16 cellular contexts compared by ENCODE assay signal in genomic region chr12:53443955-53444354, GRCh38. TPM values are rescaled to one million over a fixed set of nuclear protein-coding genes. Genes with fewer than 3 reads are reported as not detected.
DNase-seq lines count a peak whose midpoint lies in the region; ATAC-seq and TF ChIP-seq lines count a peak whose summit lies in the region.
"Had no signal": no experiment of that assay in that cellular context is flagged by ENCODE, and none has a peak within 500 bp of the region (broad histone marks: within the 10 kb centered on the region; RNA-seq: fewer than 3 reads in every experiment).

No MANE protein-coding gene starts in this region.

- H3K27me3 ChIP-seq in SK-N-SH (ENCODE audit: insufficient read depth) (no peaks in the 10 kb centered on the region), Loucy (ENCODE audit: insufficient read depth, low read length, poor library complexity, severe bottlenecking) (no peaks in the 10 kb centered on the region)
- H3K27me3 ChIP-seq: MG63, ovary had no signal

- H3K4me2 ChIP-seq in SK-N-SH (0 out of 2 replicates have a peak overlapping the region, but pooled peaks have one; percentile 8), Loucy (ENCODE audit: low read depth, low read length, poor library complexity, severe bottlenecking) (peak overlapping the region; percentile 69)

- no peak for TF ChIP-seq RAD21 in SK-N-SH (IDR thresholded peaks at IDR 0.05; ENCODE audit: low read length)

- no peak overlapping the region for H3K9ac ChIP-seq in SK-N-SH
- peak overlapping the region; percentile 90 for H3K9ac ChIP-seq in Loucy (ENCODE audit: low read depth, low read length, poor library complexity, severe bottlenecking)

- H3K4me1 Mint-ChIP-seq in brain (peaks cover 35% of the 10 kb centered on the region), nephron progenitor cell (peaks cover 27% of the 10 kb centered on the region)

- TF ChIP-seq CTCF in SK-N-SH (IDR thresholded peaks at IDR 0.05) = no peak
- no peak for TF ChIP-seq CTCF in Loucy (conservative IDR thresholded peaks at IDR 0.05; ENCODE audit: low read length)
- TF ChIP-seq CTCF in brain (conservative IDR thresholded peaks at IDR 0.05) = no peak
- no peak for TF ChIP-seq CTCF in nephron progenitor cell (IDR thresholded peaks at IDR 0.05)

- POLR2A ChIA-PET in SK-N-SH (lab: Yijun Ruan, JAX) = no interaction called here

- H3K27ac Mint-ChIP-seq in brain (peak overlapping the region in 3 of 5 experiments; percentile 50 to 74 (median 56)), nephron progenitor cell (no peak overlapping the region)

- no peak for DNase-seq in SK-N-SH
- DNase-seq in nephron progenitor cell = no peak
- no peak for DNase-seq in midbrain (lab: John Stamatoyannopoulos, UW)
- DNase-seq in NCI-H526 (lab: John Stamatoyannopoulos, UW) = no peak
- DNase-seq in NCI-H146 treated with DMSO at 0.1 percent for 48 hours (lab: John Stamatoyannopoulos, UW; ENCODE audit: unreplicated experiment) = no peak
- DNase-seq: 8988T, activated gamma-delta T cell, dermis blood vessel endothelial cell, DMS53, left cardiac atrium, MG63, ovary had no signal

- no peak overlapping the region for H3K4me3 ChIP-seq in SK-N-SH (ENCODE audit: low read depth in 2 of 2, low read length in 1 of 2)
- peak overlapping the region; percentile 46 for H3K4me3 ChIP-seq in Loucy (ENCODE audit: low read length, poor library complexity, severe bottlenecking)
- H3K4me3 ChIP-seq: MG63, ovary had no signal

- no peaks in the 10 kb centered on the region for H3K27me3 Mint-ChIP-seq in brain
- no peaks in the 10 kb centered on the region for H3K27me3 Mint-ChIP-seq in nephron progenitor cell (ENCODE audit: low read depth, poor library complexity)

- H3K79me2 ChIP-seq in SK-N-SH (ENCODE audit: insufficient read depth) (peaks cover 34% of the 10 kb centered on the region), Loucy (ENCODE audit: insufficient read depth, low read length) (peaks cover 42% of the 10 kb centered on the region)

- no peak overlapping the region for H3K27ac ChIP-seq in SK-N-SH (ENCODE audit: low read depth in 2 of 2, low read length in 1 of 2)
- H3K27ac ChIP-seq: ovary had no signal

- H3K36me3 Mint-ChIP-seq in brain = peaks cover 18% of the 10 kb centered on the region
- H3K36me3 Mint-ChIP-seq in nephron progenitor cell (ENCODE audit: low read depth) = peaks cover 46% of the 10 kb centered on the region

- peaks cover 11 to 20% of the 10 kb centered on the region in 2 experiments for H3K36me3 ChIP-seq in SK-N-SH (replicated peaks in 1 of 2; ENCODE audit: control insufficient read depth in 1 of 2, insufficient read depth in 2 of 2, low read length in 1 of 2)
- no peaks in the 10 kb centered on the region; the same call in 1 of the 2 replicates for H3K36me3 ChIP-seq in Loucy (ENCODE audit: insufficient read depth, low read length)
- H3K36me3 ChIP-seq: ovary had no signal

- no peak for TF ChIP-seq EP300 in SK-N-SH (IDR thresholded peaks at IDR 0.05; ENCODE audit: borderline replicate concordance in 1 of 2, low read depth in 1 of 2, low read length in 1 of 2)

- H4K20me1 ChIP-seq in SK-N-SH (ENCODE audit: insufficient read depth) = no peaks in the 10 kb centered on the region
- peaks cover 35% of the 10 kb centered on the region for H4K20me1 ChIP-seq in Loucy (ENCODE audit: insufficient read depth, low read length, poor library complexity, severe bottlenecking)

- 91% methylated on average over 4 of the region's 4 CpGs for WGBS in SK-N-SH (ENCODE audit: low lambda C conversion rate)

- no peaks in the 10 kb centered on the region for H3K9me3 ChIP-seq in SK-N-SH
- H3K9me3 ChIP-seq in Loucy (ENCODE audit: insufficient read depth, low read depth, low read length) = no peaks in the 10 kb centered on the region
- H3K9me3 ChIP-seq: MG63, ovary had no signal

- peaks cover 11% of the 10 kb centered on the region for H3F3A ChIP-seq in SK-N-SH (replicated peaks; ENCODE audit: insufficient read depth)
- peaks cover 5% of the 10 kb centered on the region; the same call in 1 of the 2 replicates for H3F3A ChIP-seq in Loucy (ENCODE audit: low read depth)

- CTCF ChIA-PET in SK-N-SH (lab: Yijun Ruan, JAX) = interaction anchor here (1.6 kb wide), 1 partner anchor 92 kb away, joined by 3 read pairs; no protein-coding TSS in a partner anchor

- H3K4me1 ChIP-seq in SK-N-SH (ENCODE audit: control insufficient read depth in 1 of 2, insufficient read depth in 2 of 2, low read depth in 1 of 2, low read length in 1 of 2) (peaks cover 0 to 7% of the 10 kb centered on the region in 2 experiments; a peak in 1 of 4 replicates), Loucy (ENCODE audit: insufficient read depth, low read length, poor library complexity, severe bottlenecking) (peaks cover 37% of the 10 kb centered on the region)

- H2AFZ ChIP-seq in SK-N-SH (ENCODE audit: low read depth) (no peak overlapping the region), Loucy (ENCODE audit: low read length) (no peak overlapping the region)

- H3K4me3 Mint-ChIP-seq in brain (peak overlapping the region in 4 of 5 experiments; percentile 52 to 87 (median 62)), nephron progenitor cell (peak overlapping the region; percentile 54)

- H3K9me2 ChIP-seq in SK-N-SH (no peaks in the 10 kb centered on the region), Loucy (replicated peaks; ENCODE audit: low read depth, low read length) (no peaks in the 10 kb centered on the region)

- ATAC-seq in SK-N-SH treated with all-trans-retinoic acid at 6 μM for 48 hours = no peak
- ATAC-seq: left cardiac atrium, Panc1 had no signal

- no peaks in the 10 kb centered on the region for H3K9me3 Mint-ChIP-seq in brain
- no peaks in the 10 kb centered on the region for H3K9me3 Mint-ChIP-seq in nephron progenitor cell

TF ChIP-seq in SK-N-SH, 30 proteins besides CTCF, POLR2A, EP300 and RAD21:
- TF ChIP-seq RXRA (IDR thresholded peaks at IDR 0.05; ENCODE audit: borderline replicate concordance, low read depth) (no peak), TEAD4 (IDR thresholded peaks at IDR 0.05; ENCODE audit: borderline replicate concordance, insufficient read depth) (no peak)

TF ChIP-seq in SK-N-SH treated with all-trans-retinoic acid at 6 μM for 48 hours, 23 proteins besides CTCF, POLR2A, EP300 and RAD21 (continues in another document):
- no peak for TF ChIP-seq ZNF565 (CRISPR knock-in tag; conservative IDR thresholded peaks at IDR 0.05; ENCODE audit: low read depth)
- TF ChIP-seq ZNF8 (CRISPR knock-in tag; IDR thresholded peaks at IDR 0.05) = no peak
- no peak for TF ChIP-seq TOX (CRISPR knock-in tag; IDR thresholded peaks at IDR 0.05; ENCODE audit: borderline replicate concordance)
- no peak for TF ChIP-seq SNAI2 (CRISPR knock-in tag; IDR thresholded peaks at IDR 0.05)
- TF ChIP-seq GLIS3 (CRISPR knock-in tag; IDR thresholded peaks at IDR 0.05) = no peak
- TF ChIP-seq TCF4 (CRISPR knock-in tag; IDR thresholded peaks at IDR 0.05; ENCODE audit: borderline replicate concordance) = no peak
- no peak for TF ChIP-seq PPARA (CRISPR knock-in tag; IDR thresholded peaks at IDR 0.05; ENCODE audit: borderline replicate concordance)
- TF ChIP-seq CSDC2 (CRISPR knock-in tag; IDR thresholded peaks at IDR 0.05) = no peak
- no peak for TF ChIP-seq ZFP3 (CRISPR knock-in tag; IDR thresholded peaks at IDR 0.05)
- no peak for TF ChIP-seq ZNF70 (CRISPR knock-in tag; IDR thresholded peaks at IDR 0.05)
- TF ChIP-seq OSR1 (CRISPR knock-in tag; IDR thresholded peaks at IDR 0.05) = no peak
- TF ChIP-seq ISL1 (CRISPR knock-in tag; IDR thresholded peaks at IDR 0.05) = no peak
- TF ChIP-seq ZC3H10 (CRISPR knock-in tag; IDR thresholded peaks at IDR 0.05) = no peak
- no peak for TF ChIP-seq RARB (CRISPR knock-in tag; IDR thresholded peaks at IDR 0.05)
- no peak for TF ChIP-seq ARNTL (CRISPR knock-in tag; IDR thresholded peaks at IDR 0.05; ENCODE audit: borderline replicate concordance, low read depth)
- TF ChIP-seq, protein P1, sequence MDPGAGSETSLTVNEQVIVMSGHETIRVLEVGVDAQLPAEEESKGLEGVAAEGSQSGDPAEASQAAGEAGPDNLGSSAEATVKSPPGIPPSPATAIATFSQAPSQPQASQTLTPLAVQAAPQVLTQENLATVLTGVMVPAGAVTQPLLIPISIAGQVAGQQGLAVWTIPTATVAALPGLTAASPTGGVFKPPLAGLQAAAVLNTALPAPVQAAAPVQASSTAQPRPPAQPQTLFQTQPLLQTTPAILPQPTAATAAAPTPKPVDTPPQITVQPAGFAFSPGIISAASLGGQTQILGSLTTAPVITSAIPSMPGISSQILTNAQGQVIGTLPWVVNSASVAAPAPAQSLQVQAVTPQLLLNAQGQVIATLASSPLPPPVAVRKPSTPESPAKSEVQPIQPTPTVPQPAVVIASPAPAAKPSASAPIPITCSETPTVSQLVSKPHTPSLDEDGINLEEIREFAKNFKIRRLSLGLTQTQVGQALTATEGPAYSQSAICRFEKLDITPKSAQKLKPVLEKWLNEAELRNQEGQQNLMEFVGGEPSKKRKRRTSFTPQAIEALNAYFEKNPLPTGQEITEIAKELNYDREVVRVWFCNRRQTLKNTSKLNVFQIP (CRISPR knock-in tag; IDR thresholded peaks at IDR 0.05; ENCODE audit: borderline replicate concordance, low read depth) = no peak

RNA-seq across cellular contexts. Expression of gene PRR13, which starts 2.4 kb away (rescaled TPM):
- polyA plus RNA-seq in SK-N-SH (2012; rRNA removed) (58.5 and 59.3 TPM in 2 replicates), brain (ENCODE audit: insufficient read depth, low read depth, low replicate concordance) (109 TPM)
- polyA plus RNA-seq in SK-N-SH (2012; cell fraction: cytosol; rRNA removed) = 62.4 and 69.7 TPM in 2 replicates
- 39.6 and 44.1 TPM in 2 replicates for polyA plus RNA-seq in SK-N-SH (2012; cell fraction: nucleus; rRNA removed)

RNA-seq across cellular contexts. Expression of gene PCBP2, which starts 7.9 kb away (rescaled TPM):
- 336 and 368 TPM in 2 replicates for polyA plus RNA-seq in SK-N-SH (2012; rRNA removed)
- 425 and 586 TPM in 2 replicates for polyA plus RNA-seq in SK-N-SH (2012; cell fraction: cytosol; rRNA removed)
- polyA plus RNA-seq in SK-N-SH (2012; cell fraction: nucleus; rRNA removed) = 357 and 676 TPM in 2 replicates
- polyA plus RNA-seq in brain (ENCODE audit: insufficient read depth, low read depth, low replicate concordance) = 1,093 TPM

RNA-seq across cellular contexts. Expression of gene AMHR2, which starts 20.3 kb away (rescaled TPM):
- polyA plus RNA-seq in SK-N-SH (2012; rRNA removed) = 0.03 and 0.06 TPM in 2 replicates
- polyA plus RNA-seq in SK-N-SH (2012; cell fraction: cytosol; rRNA removed) = 0.03 TPM in 1 of 2 replicates, not detected in the other
- polyA plus RNA-seq in SK-N-SH (2012; cell fraction: nucleus; rRNA removed) = 0.05 and 0.16 TPM in 2 replicates
- polyA plus RNA-seq in brain (ENCODE audit: insufficient read depth, low read depth, low replicate concordance) = not detected

RNA-seq across cellular contexts. Expression of gene MAP3K12, which starts 55.3 kb away (rescaled TPM):
- 57.6 and 80.9 TPM in 2 replicates for polyA plus RNA-seq in SK-N-SH (2012; rRNA removed)
- 14.1 and 19.6 TPM in 2 replicates for polyA plus RNA-seq in SK-N-SH (2012; cell fraction: cytosol; rRNA removed)
- 412 and 451 TPM in 2 replicates for polyA plus RNA-seq in SK-N-SH (2012; cell fraction: nucleus; rRNA removed)
- polyA plus RNA-seq in brain (ENCODE audit: insufficient read depth, low read depth, low replicate concordance) = 16.8 TPM

RNA-seq across cellular contexts. Expression of gene TARBP2, which starts 57.1 kb away (rescaled TPM):
- polyA plus RNA-seq in SK-N-SH (2012; rRNA removed) (57.8 and 69.8 TPM in 2 replicates), brain (ENCODE audit: insufficient read depth, low read depth, low replicate concordance) (19.4 TPM)
- polyA plus RNA-seq in SK-N-SH (2012; cell fraction: cytosol; rRNA removed) = 21.2 and 31.7 TPM in 2 replicates
- polyA plus RNA-seq in SK-N-SH (2012; cell fraction: nucleus; rRNA removed) = 272 and 284 TPM in 2 replicates
